ENCODE assay signal across 8 cellular contexts in genomic region chr3:5187152-5187919, GRCh38. TPM values are rescaled to one million over a fixed set of nuclear protein-coding genes. Genes with fewer than 3 reads are reported as not detected.
DNase-seq lines count a peak whose midpoint lies in the region; ATAC-seq, FAIRE-seq and TF ChIP-seq lines count a peak whose summit lies in the region.

EDEM1 (plus strand) TSS chr3:5187707; CDS start chr3:5187806, 99 bp downstream.

- H3K27ac ChIP-seq in hepatocyte, result peak within 1 kb of the TSS; percentile 97
- H3K27ac ChIP-seq in aorta (ENCODE audit: low read depth in 1 of 2, low read length in 2 of 2), result peak within 1 kb of the TSS; percentile 32 to 64

- ATAC-seq in HG02884 (IDR thresholded peaks at IDR 0.05; ENCODE audit: unreplicated experiment), result peak; percentile 74
- peak; percentile 99 for ATAC-seq in aorta (ENCODE audit: low FRiP score)

- H3K36me3 ChIP-seq in hepatocyte (replicated peaks; ENCODE audit: insufficient read depth, low read depth), result no peaks in the 10 kb centered on the region
- H3K36me3 ChIP-seq in aorta (ENCODE audit: control insufficient read depth in 1 of 2, insufficient read depth in 2 of 2, low read length in 1 of 2), result no peaks in the 10 kb centered on the region

- no peaks in the 10 kb centered on the region for H4K20me1 ChIP-seq in hepatocyte (ENCODE audit: insufficient read depth, poor library complexity, severe bottlenecking)

- peak within 1 kb of the TSS; percentile 71 for H3K4me3 ChIP-seq in astrocyte of the cerebellum (ENCODE audit: low read depth, low read length)
- H3K4me3 ChIP-seq in hepatocyte, result peak within 1 kb of the TSS; percentile 93
- peak within 1 kb of the TSS; percentile 41 to 99 for H3K4me3 ChIP-seq in aorta (ENCODE audit: low read length in 2 of 2)

- H2AFZ ChIP-seq in hepatocyte, result peak within 1 kb of the TSS; percentile 73

- H3K4me1 ChIP-seq in hepatocyte (ENCODE audit: insufficient read depth), result peaks cover 20% of the 10 kb centered on the region
- peaks cover 3 to 6% of the 10 kb centered on the region in 2 donors for H3K4me1 ChIP-seq in aorta (ENCODE audit: control insufficient read depth in 1 of 2, insufficient read depth in 2 of 2, low read length in 2 of 2)

- H3K4me2 ChIP-seq in hepatocyte, result peak within 1 kb of the TSS; percentile 84

- in situ Hi-C loops in astrocyte of the cerebellum (cut with HindIII; ENCODE audit: low sequenced_read_pairs), result no loop called here

- no peaks in the 10 kb centered on the region for H3K9me2 ChIP-seq in hepatocyte (replicated peaks; ENCODE audit: insufficient read depth)

- peak; percentile 92 for FAIRE-seq in GM18507 (lab: Jason Lieb, UNC)

- H3K9me3 ChIP-seq in hepatocyte (ENCODE audit: low read depth) (no peaks in the 10 kb centered on the region), aorta (ENCODE audit: control insufficient read depth, low read length) (no peaks in the 10 kb centered on the region)

- TF ChIP-seq CTCF in astrocyte of the cerebellum (IDR thresholded peaks at IDR 0.05; ENCODE audit: low read depth, low read length, missing control alignments), result no peak
- no peak for TF ChIP-seq CTCF in hepatocyte (IDR thresholded peaks at IDR 0.05; ENCODE audit: poor library complexity)

- peaks cover 46% of the 10 kb centered on the region for H3K79me2 ChIP-seq in hepatocyte

- intact Hi-C loops in aorta (cut with DNase I), result loop anchor here (1.0 to 5.0 kb wide), 2 partner anchors 65 kb away; partner anchors contain the start of gene ARL8B (in 2 of the 2)

- 1% methylated on average over 37 of the region's 78 CpGs for WGBS in hepatocyte (ENCODE audit: low lambda C conversion rate, missing lambda C conversion rate)
- 0 to 1% methylated on average over 64 to 78 of the region's 78 CpGs for WGBS in aorta, 2 donors

- H3K27me3 ChIP-seq in hepatocyte (no peaks in the 10 kb centered on the region), aorta (ENCODE audit: control insufficient read depth in 1 of 2, insufficient read depth in 2 of 2, low read length in 1 of 2) (no peaks in the 10 kb centered on the region)

- DNase-seq in GM18507 (ENCODE audit: extremely low spot score, insufficient read length, low read depth), result peak; percentile 91
- DNase-seq in NCI-H146 treated with DMSO at 0.1 percent for 48 hours (lab: John Stamatoyannopoulos, UW; ENCODE audit: unreplicated experiment), result peak; percentile 59
- peak; percentile 94 for DNase-seq in T-helper 9 cell
- peak; percentile 86 for DNase-seq in astrocyte of the cerebellum (ENCODE audit: low read depth)
- DNase-seq in hepatocyte (ENCODE audit: low spot score), result peak; percentile 97
- DNase-seq in renal cortical epithelial cell (ENCODE audit: low read depth), result peak; percentile 85
- DNase-seq in aorta, result peak; percentile 97 to 98

RNA-seq across cellular contexts. Expression of gene EDEM1, which starts in this region (rescaled TPM):
- total RNA-seq in hepatocyte, result 39.2 and 58.3 TPM in 2 replicates
- polyA plus RNA-seq in hepatocyte, result 18.5 and 22.6 TPM in 2 replicates
- total RNA-seq in renal cortical epithelial cell, result 27.4 and 35.0 TPM in 2 replicates
- total RNA-seq in aorta, result 10 to 100 TPM; 34.4 to 37.9 TPM
- 1 to 10 TPM; 4.0 to 7.8 TPM for polyA plus RNA-seq in aorta

Comparison
In these comparisons a context has a peak if more than half of its experiments do, and no peak if none do; other contexts are left out.
1. Peak in every context shown above with its lines: DNase-seq, ATAC-seq, H3K4me3 ChIP-seq and H3K27ac ChIP-seq.